ENCODE assay signal across 1 cellular context in the genomic region with DNA sequence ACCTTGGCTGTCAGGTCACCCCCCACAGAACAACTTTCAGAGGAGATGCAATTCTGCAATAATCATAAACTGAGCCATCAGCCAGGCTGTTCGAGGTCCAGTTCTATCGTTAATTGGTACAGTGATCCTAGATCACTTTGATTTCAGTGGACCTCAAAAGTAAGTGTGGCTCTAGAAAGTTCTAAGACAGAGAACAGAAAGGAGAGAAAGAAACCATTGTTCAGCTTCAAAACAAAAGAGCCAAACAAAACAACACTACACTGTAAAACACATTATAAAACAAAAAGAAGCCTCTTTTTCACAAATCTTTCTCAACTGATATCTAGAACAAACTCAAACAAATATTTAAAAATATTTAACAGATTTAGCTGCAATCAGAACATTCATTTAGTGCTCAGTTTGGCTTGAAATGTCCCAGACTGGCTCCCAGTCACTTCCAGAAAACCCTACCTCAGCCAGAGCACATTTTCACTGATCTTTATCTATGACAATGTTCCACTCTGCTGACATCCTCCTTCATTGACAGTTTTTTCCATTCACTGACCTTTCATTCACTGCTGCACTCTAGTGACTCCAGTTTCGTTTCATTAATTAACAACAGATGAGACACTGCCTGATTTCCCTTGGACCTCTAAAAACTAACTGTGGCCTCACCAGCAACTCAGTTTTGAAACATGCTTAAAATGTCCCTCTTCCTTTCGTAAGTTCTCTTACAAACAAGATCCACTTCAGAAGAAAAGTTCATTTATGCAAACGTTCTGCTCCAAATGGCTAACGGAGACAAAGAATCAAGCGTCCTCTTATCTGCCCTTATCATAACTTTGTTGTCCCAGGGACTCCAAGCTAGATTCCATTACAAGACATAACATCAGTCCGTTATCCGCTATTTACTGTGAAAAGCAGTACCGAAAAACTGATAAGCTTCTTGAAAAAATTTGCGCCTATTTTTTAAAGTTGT.
TF ChIP-seq lines count a peak whose summit lies in the region.

No MANE protein-coding gene starts in this region.

TF ChIP-seq in GM12878, 131 proteins besides CTCF, POLR2A, EP300 and RAD21 (continued from another document and continues in another):
- TF ChIP-seq, protein P1, sequence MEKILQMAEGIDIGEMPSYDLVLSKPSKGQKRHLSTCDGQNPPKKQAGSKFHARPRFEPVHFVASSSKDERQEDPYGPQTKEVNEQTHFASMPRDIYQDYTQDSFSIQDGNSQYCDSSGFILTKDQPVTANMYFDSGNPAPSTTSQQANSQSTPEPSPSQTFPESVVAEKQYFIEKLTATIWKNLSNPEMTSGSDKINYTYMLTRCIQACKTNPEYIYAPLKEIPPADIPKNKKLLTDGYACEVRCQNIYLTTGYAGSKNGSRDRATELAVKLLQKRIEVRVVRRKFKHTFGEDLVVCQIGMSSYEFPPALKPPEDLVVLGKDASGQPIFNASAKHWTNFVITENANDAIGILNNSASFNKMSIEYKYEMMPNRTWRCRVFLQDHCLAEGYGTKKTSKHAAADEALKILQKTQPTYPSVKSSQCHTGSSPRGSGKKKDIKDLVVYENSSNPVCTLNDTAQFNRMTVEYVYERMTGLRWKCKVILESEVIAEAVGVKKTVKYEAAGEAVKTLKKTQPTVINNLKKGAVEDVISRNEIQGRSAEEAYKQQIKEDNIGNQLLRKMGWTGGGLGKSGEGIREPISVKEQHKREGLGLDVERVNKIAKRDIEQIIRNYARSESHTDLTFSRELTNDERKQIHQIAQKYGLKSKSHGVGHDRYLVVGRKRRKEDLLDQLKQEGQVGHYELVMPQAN (conservative IDR thresholded peaks at IDR 0.05), result no peak
- TF ChIP-seq CBX3 (IDR thresholded peaks at IDR 0.05; ENCODE audit: borderline replicate concordance, low read depth) (no peak), BCLAF1 (IDR thresholded peaks at IDR 0.05) (no peak), HDAC2 (IDR thresholded peaks at IDR 0.05) (no peak), ZNF24 (IDR thresholded peaks at IDR 0.05) (peak; percentile 93), ZNF622 (IDR thresholded peaks at IDR 0.05) (no peak), ZNF384 (IDR thresholded peaks at IDR 0.05; ENCODE audit: borderline replicate concordance, low read depth, low read length) (peak; percentile 62; the same call in 1 of the 2 replicates), HCFC1 (IDR thresholded peaks at IDR 0.05; ENCODE audit: low read length) (no peak), MXI1 (IDR thresholded peaks at IDR 0.05; ENCODE audit: low read depth, low read length) (peak; percentile 45; the same call in 1 of the 2 replicates), YY1 (IDR thresholded peaks at IDR 0.05; ENCODE audit: low read depth, low read length) (0 out of 2 replicates have a peak, but pooled peaks have one; percentile 1), IKZF1 (conservative IDR thresholded peaks at IDR 0.05) (peak; percentile 95), DPF2 (IDR thresholded peaks at IDR 0.05) (peak; percentile 91), CREB1 (IDR thresholded peaks at IDR 0.05; ENCODE audit: low read depth) (no peak; the same call in 1 of the 2 replicates), KDM1A (IDR thresholded peaks at IDR 0.05; ENCODE audit: borderline replicate concordance) (no peak), SMC3 (IDR thresholded peaks at IDR 0.05; ENCODE audit: borderline replicate concordance, low read length) (peak; percentile 24; the same call in 1 of the 2 replicates), USF2 (IDR thresholded peaks at IDR 0.05; ENCODE audit: borderline replicate concordance, low read depth, low read length) (no peak), ZNF592 (IDR thresholded peaks at IDR 0.05) (no peak), KAT2A (conservative IDR thresholded peaks at IDR 0.05; ENCODE audit: control insufficient read depth, low read depth, low read length) (no peak), RELA (IDR thresholded peaks at IDR 0.05; ENCODE audit: borderline replicate concordance, partially characterized antibody) (peak; percentile 73), CHD1 (IDR thresholded peaks at IDR 0.05; ENCODE audit: low read depth, low read length) (no peak), BACH1 (IDR thresholded peaks at IDR 0.05; ENCODE audit: borderline replicate concordance) (peak; percentile 78; the same call in 1 of the 2 replicates), PKNOX1 (IDR thresholded peaks at IDR 0.05) (peak; percentile 85), MLLT1 (IDR thresholded peaks at IDR 0.05) (peak; percentile 87)
- TF ChIP-seq, protein P2, sequence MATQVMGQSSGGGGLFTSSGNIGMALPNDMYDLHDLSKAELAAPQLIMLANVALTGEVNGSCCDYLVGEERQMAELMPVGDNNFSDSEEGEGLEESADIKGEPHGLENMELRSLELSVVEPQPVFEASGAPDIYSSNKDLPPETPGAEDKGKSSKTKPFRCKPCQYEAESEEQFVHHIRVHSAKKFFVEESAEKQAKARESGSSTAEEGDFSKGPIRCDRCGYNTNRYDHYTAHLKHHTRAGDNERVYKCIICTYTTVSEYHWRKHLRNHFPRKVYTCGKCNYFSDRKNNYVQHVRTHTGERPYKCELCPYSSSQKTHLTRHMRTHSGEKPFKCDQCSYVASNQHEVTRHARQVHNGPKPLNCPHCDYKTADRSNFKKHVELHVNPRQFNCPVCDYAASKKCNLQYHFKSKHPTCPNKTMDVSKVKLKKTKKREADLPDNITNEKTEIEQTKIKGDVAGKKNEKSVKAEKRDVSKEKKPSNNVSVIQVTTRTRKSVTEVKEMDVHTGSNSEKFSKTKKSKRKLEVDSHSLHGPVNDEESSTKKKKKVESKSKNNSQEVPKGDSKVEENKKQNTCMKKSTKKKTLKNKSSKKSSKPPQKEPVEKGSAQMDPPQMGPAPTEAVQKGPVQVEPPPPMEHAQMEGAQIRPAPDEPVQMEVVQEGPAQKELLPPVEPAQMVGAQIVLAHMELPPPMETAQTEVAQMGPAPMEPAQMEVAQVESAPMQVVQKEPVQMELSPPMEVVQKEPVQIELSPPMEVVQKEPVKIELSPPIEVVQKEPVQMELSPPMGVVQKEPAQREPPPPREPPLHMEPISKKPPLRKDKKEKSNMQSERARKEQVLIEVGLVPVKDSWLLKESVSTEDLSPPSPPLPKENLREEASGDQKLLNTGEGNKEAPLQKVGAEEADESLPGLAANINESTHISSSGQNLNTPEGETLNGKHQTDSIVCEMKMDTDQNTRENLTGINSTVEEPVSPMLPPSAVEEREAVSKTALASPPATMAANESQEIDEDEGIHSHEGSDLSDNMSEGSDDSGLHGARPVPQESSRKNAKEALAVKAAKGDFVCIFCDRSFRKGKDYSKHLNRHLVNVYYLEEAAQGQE (IDR thresholded peaks at IDR 0.05; ENCODE audit: low read depth, low read length), result no peak
- TF ChIP-seq, protein P3, sequence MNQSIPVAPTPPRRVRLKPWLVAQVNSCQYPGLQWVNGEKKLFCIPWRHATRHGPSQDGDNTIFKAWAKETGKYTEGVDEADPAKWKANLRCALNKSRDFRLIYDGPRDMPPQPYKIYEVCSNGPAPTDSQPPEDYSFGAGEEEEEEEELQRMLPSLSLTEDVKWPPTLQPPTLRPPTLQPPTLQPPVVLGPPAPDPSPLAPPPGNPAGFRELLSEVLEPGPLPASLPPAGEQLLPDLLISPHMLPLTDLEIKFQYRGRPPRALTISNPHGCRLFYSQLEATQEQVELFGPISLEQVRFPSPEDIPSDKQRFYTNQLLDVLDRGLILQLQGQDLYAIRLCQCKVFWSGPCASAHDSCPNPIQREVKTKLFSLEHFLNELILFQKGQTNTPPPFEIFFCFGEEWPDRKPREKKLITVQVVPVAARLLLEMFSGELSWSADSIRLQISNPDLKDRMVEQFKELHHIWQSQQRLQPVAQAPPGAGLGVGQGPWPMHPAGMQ (IDR thresholded peaks at IDR 0.05; ENCODE audit: borderline replicate concordance), result no peak
- TF ChIP-seq, protein P4, sequence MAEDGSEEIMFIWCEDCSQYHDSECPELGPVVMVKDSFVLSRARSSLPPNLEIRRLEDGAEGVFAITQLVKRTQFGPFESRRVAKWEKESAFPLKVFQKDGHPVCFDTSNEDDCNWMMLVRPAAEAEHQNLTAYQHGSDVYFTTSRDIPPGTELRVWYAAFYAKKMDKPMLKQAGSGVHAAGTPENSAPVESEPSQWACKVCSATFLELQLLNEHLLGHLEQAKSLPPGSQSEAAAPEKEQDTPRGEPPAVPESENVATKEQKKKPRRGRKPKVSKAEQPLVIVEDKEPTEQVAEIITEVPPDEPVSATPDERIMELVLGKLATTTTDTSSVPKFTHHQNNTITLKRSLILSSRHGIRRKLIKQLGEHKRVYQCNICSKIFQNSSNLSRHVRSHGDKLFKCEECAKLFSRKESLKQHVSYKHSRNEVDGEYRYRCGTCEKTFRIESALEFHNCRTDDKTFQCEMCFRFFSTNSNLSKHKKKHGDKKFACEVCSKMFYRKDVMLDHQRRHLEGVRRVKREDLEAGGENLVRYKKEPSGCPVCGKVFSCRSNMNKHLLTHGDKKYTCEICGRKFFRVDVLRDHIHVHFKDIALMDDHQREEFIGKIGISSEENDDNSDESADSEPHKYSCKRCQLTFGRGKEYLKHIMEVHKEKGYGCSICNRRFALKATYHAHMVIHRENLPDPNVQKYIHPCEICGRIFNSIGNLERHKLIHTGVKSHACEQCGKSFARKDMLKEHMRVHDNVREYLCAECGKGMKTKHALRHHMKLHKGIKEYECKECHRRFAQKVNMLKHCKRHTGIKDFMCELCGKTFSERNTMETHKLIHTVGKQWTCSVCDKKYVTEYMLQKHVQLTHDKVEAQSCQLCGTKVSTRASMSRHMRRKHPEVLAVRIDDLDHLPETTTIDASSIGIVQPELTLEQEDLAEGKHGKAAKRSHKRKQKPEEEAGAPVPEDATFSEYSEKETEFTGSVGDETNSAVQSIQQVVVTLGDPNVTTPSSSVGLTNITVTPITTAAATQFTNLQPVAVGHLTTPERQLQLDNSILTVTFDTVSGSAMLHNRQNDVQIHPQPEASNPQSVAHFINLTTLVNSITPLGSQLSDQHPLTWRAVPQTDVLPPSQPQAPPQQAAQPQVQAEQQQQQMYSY (CRISPR knock-in tag; IDR thresholded peaks at IDR 0.05), result no peak
